15 cellular contexts compared by ENCODE assay signal in the genomic region with DNA sequence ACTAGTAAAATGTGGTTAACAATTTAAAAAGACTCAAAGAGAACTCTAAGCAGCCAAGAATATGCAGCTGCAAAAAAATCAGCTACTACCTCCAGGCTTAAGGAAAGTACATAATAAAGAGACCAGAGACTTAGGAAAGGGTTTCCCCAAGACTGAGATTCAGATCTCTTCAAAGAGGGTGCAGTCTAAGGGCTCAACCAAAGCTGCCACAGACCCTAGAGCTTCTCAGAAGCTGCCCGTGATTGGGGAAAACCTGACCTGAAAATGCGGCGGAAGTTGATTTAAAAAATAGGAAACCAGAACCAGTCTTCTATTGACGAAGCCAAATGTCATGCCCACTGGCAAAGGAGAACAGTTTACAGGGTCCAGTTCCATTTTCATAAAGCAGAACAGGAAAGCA.
DNase-seq lines count a peak whose midpoint lies in the region; ATAC-seq and TF ChIP-seq lines count a peak whose summit lies in the region.
"Had no signal": no experiment of that assay in that cellular context is flagged by ENCODE, and none has a peak within 500 bp of the region (broad histone marks: within the 10 kb centered on the region; RNA-seq: fewer than 3 reads in every experiment).

No MANE protein-coding gene starts in this region.

- no peak overlapping the region for H3K9ac ChIP-seq in HCT116 (ENCODE audit: low read length)
- no peak overlapping the region for H3K9ac ChIP-seq in OCI-LY3 (ENCODE audit: low read length)
- H3K9ac ChIP-seq: BLaER1 treated with 17β-estradiol and CSF1 and Interleukin-3, amounts not matched to agents 10 nM and 100 nM had no signal

- RAD21 ChIA-PET in HCT116 (lab: Charles Lee; ENCODE audit: low non-redundant PET in 1 of 2, low total read pairs in 2 of 2, uncharacterized antibody in 2 of 2, unreplicated experiment in 2 of 2) = no interaction called here

- no peaks in the 10 kb centered on the region for H3K79me2 ChIP-seq in HCT116 (ENCODE audit: insufficient read depth, low read length)
- H3K79me2 ChIP-seq in OCI-LY3 (ENCODE audit: low read length) = no peaks in the 10 kb centered on the region

- H3K27ac ChIP-seq in HCT116 (ENCODE audit: low read depth, low read length) (no peak overlapping the region), OCI-LY3 (ENCODE audit: low read length) (no peak overlapping the region)
- H3K27ac ChIP-seq: BLaER1 treated with 17β-estradiol and CSF1 and Interleukin-3, amounts not matched to agents 10 nM and 100 nM; Peyer's patch had no signal

- no peak for TF ChIP-seq POLR2A in HCT116 (IDR thresholded peaks at IDR 0.05; ENCODE audit: borderline replicate concordance, extremely low read depth, insufficient read depth, insufficient read length)

- intact Hi-C loops in HCT116 (cut with micrococcal nuclease) = no loop called here

- TF ChIP-seq CTCF in HCT116 (IDR thresholded peaks at IDR 0.05 in 2 of 3, conservative IDR thresholded peaks at IDR 0.05 in 1 of 3; ENCODE audit: borderline replicate concordance in 1 of 3, insufficient read depth in 1 of 3, low read depth in 2 of 3, low read length in 2 of 3) = no peak
- TF ChIP-seq CTCF in OCI-LY3 (IDR thresholded peaks at IDR 0.05; ENCODE audit: low read depth, low read length) = no peak

- BruUV-seq in HCT116 (replicated peaks; lab: Mats Ljungman, UMichigan) = no TSS peak

- H3K4me3 ChIP-seq in HCT116 (replicated peaks in 1 of 2; ENCODE audit: low read depth in 1 of 2, low read length in 2 of 2) (no peak overlapping the region), OCI-LY3 (ENCODE audit: low read length) (0 out of 2 replicates have a peak overlapping the region, but pooled peaks have one; percentile 39)
- H3K4me3 ChIP-seq: BLaER1 treated with 17β-estradiol and CSF1 and Interleukin-3, amounts not matched to agents 10 nM and 100 nM; Peyer's patch had no signal

- H3K36me3 ChIP-seq in HCT116 (ENCODE audit: control insufficient read depth in 1 of 2, insufficient read depth in 2 of 2, low read length in 2 of 2) (no peaks in the 10 kb centered on the region), OCI-LY3 (replicated peaks; ENCODE audit: low read depth, low read length) (no peaks in the 10 kb centered on the region)
- H3K36me3 ChIP-seq: BLaER1 treated with 17β-estradiol and CSF1 and Interleukin-3, amounts not matched to agents 10 nM and 100 nM; Peyer's patch had no signal

- no peak for DNase-seq in HCT116 (ENCODE audit: low read depth, low spot score)
- DNase-seq in cerebellum (ENCODE audit: low spot score) = no peak
- no peak for DNase-seq in activated naive CD4-positive, alpha-beta T cell treated with Interleukin-2 at 50 U/mL for 16 hours
- DNase-seq in activated T-cell treated with anti-CD3 and anti-CD28 coated beads, Interleukin-2, amount 50 U/mL, for 48 hours = no peak
- DNase-seq: GOT3, NCI-H1417 treated with DMSO at 0.1 percent for 48 hours, NCI-H2029, NCI-H510A treated with DMSO at 0.1 percent for 48 hours, Peyer's patch, SHP77 had no signal

- no peaks in the 10 kb centered on the region for H4K20me1 ChIP-seq in HCT116 (ENCODE audit: insufficient read depth)
- H4K20me1 ChIP-seq in OCI-LY3 (ENCODE audit: insufficient read depth, low read length) = no peaks in the 10 kb centered on the region
- H4K20me1 ChIP-seq: BLaER1 treated with 17β-estradiol and CSF1 and Interleukin-3, amounts not matched to agents 10 nM and 100 nM had no signal

- H3K27me3 ChIP-seq in HCT116 (ENCODE audit: insufficient read depth, low read length) (no peaks in the 10 kb centered on the region), OCI-LY3 (ENCODE audit: low read depth, low read length) (no peaks in the 10 kb centered on the region)
- H3K27me3 ChIP-seq: BLaER1 treated with 17β-estradiol and CSF1 and Interleukin-3, amounts not matched to agents 10 nM and 100 nM; Peyer's patch had no signal

- H3K4me1 ChIP-seq in HCT116 (ENCODE audit: control insufficient read depth in 1 of 2, insufficient read depth in 2 of 2, low read length in 2 of 2) (no peaks in the 10 kb centered on the region), OCI-LY3 (ENCODE audit: low read length) (peaks cover 3% of the 10 kb centered on the region; the same call in 1 of the 2 replicates)
- H3K4me1 ChIP-seq: BLaER1 treated with 17β-estradiol and CSF1 and Interleukin-3, amounts not matched to agents 10 nM and 100 nM; Peyer's patch had no signal

- H2AFZ ChIP-seq in HCT116 (ENCODE audit: low read depth, low read length, poor library complexity, severe bottlenecking) (peak overlapping the region; percentile 67), OCI-LY3 (ENCODE audit: low read depth, low read length) (peak overlapping the region; percentile 65; the same call in 1 of the 2 replicates)

- H3K9me2 ChIP-seq in HCT116 (ENCODE audit: insufficient read depth) = no peaks in the 10 kb centered on the region

- TF ChIP-seq RAD21 in HCT116 (IDR thresholded peaks at IDR 0.05; ENCODE audit: low read depth) = no peak

- no peaks in the 10 kb centered on the region for H3K9me3 ChIP-seq in HCT116 (ENCODE audit: control insufficient read depth in 1 of 2, insufficient read depth in 1 of 2, low read depth in 1 of 2, low read length in 2 of 2)
- H3K9me3 ChIP-seq in OCI-LY3 (ENCODE audit: insufficient read depth, low read length) = no peaks in the 10 kb centered on the region
- H3K9me3 ChIP-seq: BLaER1 treated with 17β-estradiol and CSF1 and Interleukin-3, amounts not matched to agents 10 nM and 100 nM; Peyer's patch had no signal

- CTCF ChIA-PET in HCT116 (lab: Charles Lee) = no interaction called here

- H3K4me2 ChIP-seq in HCT116 (ENCODE audit: low read length) = no peak overlapping the region
- peak overlapping the region; percentile 50 for H3K4me2 ChIP-seq in OCI-LY3 (ENCODE audit: low read length)
- H3K4me2 ChIP-seq: BLaER1 treated with 17β-estradiol and CSF1 and Interleukin-3, amounts not matched to agents 10 nM and 100 nM had no signal

- POLR2A ChIA-PET in HCT116 (lab: Charles Lee) = no interaction called here

- peak; percentile 67 for ATAC-seq in GM19035 (IDR thresholded peaks at IDR 0.05; ENCODE audit: unreplicated experiment)
- no peak for ATAC-seq in HCT116
- no peak for ATAC-seq in HG03196 (IDR thresholded peaks at IDR 0.05; ENCODE audit: unreplicated experiment)
- ATAC-seq: SK-N-SH treated with all-trans-retinoic acid at 6 μM for 48 hours had no signal

TF ChIP-seq in HCT116, 20 proteins besides CTCF, POLR2A, EP300 and RAD21:
- no peak for TF ChIP-seq SRF (IDR thresholded peaks at IDR 0.05; ENCODE audit: low read depth)
- TF ChIP-seq CEBPB (IDR thresholded peaks at IDR 0.05; ENCODE audit: low read depth) = no peak
- no peak for TF ChIP-seq POLR2AphosphoS5 (IDR thresholded peaks at IDR 0.05; ENCODE audit: low read depth, low read length)
- no peak for TF ChIP-seq SP1 (IDR thresholded peaks at IDR 0.05; ENCODE audit: low read depth)
- TF ChIP-seq EGR1 (IDR thresholded peaks at IDR 0.05; ENCODE audit: low read depth) = no peak
- no peak for TF ChIP-seq SIN3A (IDR thresholded peaks at IDR 0.05; ENCODE audit: low read depth)
- TF ChIP-seq MAX (IDR thresholded peaks at IDR 0.05) = no peak
- no peak for TF ChIP-seq YY1 (IDR thresholded peaks at IDR 0.05; ENCODE audit: extremely low read depth, insufficient replicate concordance, low read depth, low read length)
- TF ChIP-seq ATF3 (IDR thresholded peaks at IDR 0.05) = no peak
TF ChIP-seq in HCT116: peak in this region for 0.
